Comparison of ENCODE assay signal across 1 cellular context in the genomic region with DNA sequence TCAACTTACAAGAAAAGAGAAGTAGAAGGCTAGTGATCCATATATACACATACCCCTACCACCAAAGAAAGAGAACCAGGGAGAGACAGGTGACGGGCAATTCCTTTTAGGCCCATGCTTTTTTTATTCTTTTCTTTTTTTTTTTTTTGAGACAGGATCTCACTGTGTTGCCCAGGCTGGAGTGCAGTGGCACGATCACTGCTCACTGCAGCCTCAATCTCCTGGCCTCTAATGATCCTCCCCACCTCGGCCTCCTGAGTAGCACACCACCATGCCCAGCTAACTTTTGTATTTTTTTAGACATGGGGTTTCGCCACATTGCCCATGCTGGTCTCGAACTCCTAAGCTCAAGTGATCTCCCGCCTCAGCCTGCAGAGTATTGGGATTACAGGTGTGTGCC.
TF ChIP-seq lines count a peak whose summit lies in the region.

No MANE protein-coding gene starts in this region.

TF ChIP-seq in WTC11, 78 proteins besides CTCF, POLR2A, EP300 and RAD21:
- TF ChIP-seq ZNF121 (CRISPR knock-in tag; IDR thresholded peaks at IDR 0.05) = 0 out of 2 replicates have a peak, but pooled peaks have one; percentile 25
- TF ChIP-seq, protein P1, sequence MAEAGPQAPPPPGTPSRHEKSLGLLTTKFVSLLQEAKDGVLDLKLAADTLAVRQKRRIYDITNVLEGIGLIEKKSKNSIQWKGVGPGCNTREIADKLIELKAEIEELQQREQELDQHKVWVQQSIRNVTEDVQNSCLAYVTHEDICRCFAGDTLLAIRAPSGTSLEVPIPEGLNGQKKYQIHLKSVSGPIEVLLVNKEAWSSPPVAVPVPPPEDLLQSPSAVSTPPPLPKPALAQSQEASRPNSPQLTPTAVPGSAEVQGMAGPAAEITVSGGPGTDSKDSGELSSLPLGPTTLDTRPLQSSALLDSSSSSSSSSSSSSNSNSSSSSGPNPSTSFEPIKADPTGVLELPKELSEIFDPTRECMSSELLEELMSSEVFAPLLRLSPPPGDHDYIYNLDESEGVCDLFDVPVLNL (CRISPR knock-in tag; IDR thresholded peaks at IDR 0.05; ENCODE audit: borderline replicate concordance, low read depth) = no peak
TF ChIP-seq in WTC11: peak in this region for 1.
